10 cellular contexts compared by ENCODE assay signal in genomic region chr1:3727042-3727824, GRCh38. TPM values are rescaled to one million over a fixed set of nuclear protein-coding genes. Genes with fewer than 3 reads are reported as not detected.
DNase-seq lines count a peak whose midpoint lies in the region; ATAC-seq, FAIRE-seq and TF ChIP-seq lines count a peak whose summit lies in the region.
"Had no signal": no experiment of that assay in that cellular context is flagged by ENCODE, and none has a peak within 500 bp of the region (broad histone marks: within the 10 kb centered on the region; RNA-seq: fewer than 3 reads in every experiment).

No MANE protein-coding gene starts in this region.

- peaks cover 0 to 52% of the 10 kb centered on the region in 2 experiments; a peak in 2 of 5 replicates for H3K4me1 ChIP-seq in K562 (replicated peaks in 1 of 2; ENCODE audit: control insufficient read depth in 2 of 2, insufficient read depth in 2 of 2, low read length in 2 of 2)

- TF ChIP-seq CTCF in K562 (IDR thresholded peaks at IDR 0.05 in 2 of 3, conservative IDR thresholded peaks at IDR 0.05 in 1 of 3; ENCODE audit: insufficient read depth in 2 of 3, low read depth in 1 of 3, low read length in 3 of 3), result peak; percentile 79 to 91 (median 83)

- in situ Hi-C loops in K562 (cut with MboI), result no loop called here

- peak; percentile 92 for ATAC-seq in K562
- ATAC-seq in HG03457 (IDR thresholded peaks at IDR 0.05; ENCODE audit: unreplicated experiment), result no peak

- CTCF ChIA-PET in K562 (lab: Yijun Ruan, JAX; ENCODE audit: low intra/inter-chr PET ratio), result no interaction called here

- POLR2A ChIA-PET in K562 (lab: Yijun Ruan, JAX), result interaction anchor here (0.6 to 0.9 kb wide), 3 partner anchors 8 to 171 kb away, joined by 3 to 5 read pairs (median 4); no protein-coding TSS in a partner anchor

- H3K4me3 ChIP-seq in K562, result no peak overlapping the region
- H3K4me3 ChIP-seq: thoracic aorta had no signal

- WGBS in K562 (ENCODE audit: insufficient coverage, low coverage, missing lambda C conversion rate), result 12% methylated on average over 34 of the region's 37 CpGs

- H4K20me1 ChIP-seq in K562 (replicated peaks; ENCODE audit: control insufficient read depth, insufficient read depth, low read length), result peaks cover 13% of the 10 kb centered on the region

- no peak for TF ChIP-seq EP300 in Ishikawa (IDR thresholded peaks at IDR 0.05; ENCODE audit: borderline replicate concordance)
- TF ChIP-seq EP300 in K562 (IDR thresholded peaks at IDR 0.05; ENCODE audit: low read length), result no peak

- no peak for TF ChIP-seq POLR2A in K562 (conservative IDR thresholded peaks at IDR 0.05)

- H2AFZ ChIP-seq in K562 (ENCODE audit: low read depth, low read length), result peak overlapping the region; percentile 44; the same call in 1 of the 2 replicates

- peak; percentile 38; the same call in 1 of the 2 replicates for TF ChIP-seq RAD21 in Ishikawa (IDR thresholded peaks at IDR 0.05; ENCODE audit: low read depth)
- TF ChIP-seq RAD21 in K562 (CRISPR knock-in tag; conservative IDR thresholded peaks at IDR 0.05 in 1 of 2, IDR thresholded peaks at IDR 0.05 in 1 of 2), result peak; percentile 23 to 64; a peak in 3 of 4 replicates

- BruUV-seq in K562 (replicated peaks; lab: Mats Ljungman, UMichigan), result no TSS peak

- no peaks in the 10 kb centered on the region for H3K79me2 ChIP-seq in K562 (ENCODE audit: control insufficient read depth, insufficient read depth, low read length)

- H3K27ac ChIP-seq in K562 (ENCODE audit: extremely low read depth, low read depth, low read length), result no peak overlapping the region
- H3K27ac ChIP-seq: thoracic aorta had no signal

- peak overlapping the region in 1 of 2 experiments; percentile 54; a peak in 1 of 4 replicates for H3K9ac ChIP-seq in K562 (ENCODE audit: insufficient read depth in 1 of 2, low read depth in 2 of 2, low read length in 2 of 2)

- peaks cover 13 to 45% of the 10 kb centered on the region in 2 experiments; a peak in 4 of 5 replicates for H3K27me3 ChIP-seq in K562 (ENCODE audit: control insufficient read depth in 2 of 2, insufficient read depth in 2 of 2, low read length in 2 of 2)

- H3K36me3 ChIP-seq in K562 (ENCODE audit: control insufficient read depth, insufficient read depth, low read length), result no peaks in the 10 kb centered on the region
- H3K36me3 ChIP-seq: thoracic aorta had no signal

- peaks cover 3% of the 10 kb centered on the region for H3K9me1 ChIP-seq in K562 (ENCODE audit: control insufficient read depth, insufficient read depth, low read length)

- peak; percentile 87 for FAIRE-seq in K562 (lab: Jason Lieb, UNC)

- no peak overlapping the region for H3K4me2 ChIP-seq in K562 (ENCODE audit: insufficient read depth, low read length)

- H3K9me3 ChIP-seq in K562 (replicated peaks; ENCODE audit: control insufficient read depth, insufficient read depth, low read depth, low read length), result no peaks in the 10 kb centered on the region
- H3K9me3 ChIP-seq: thoracic aorta had no signal

- DNase-seq in Daoy (ENCODE audit: low read depth), result peak; percentile 74
- DNase-seq in K562 (ENCODE audit: extremely low read depth in 1 of 4, low spot score in 3 of 4), result peak; percentile 80 to 88 (median 84)
- peak; percentile 59 for DNase-seq in midbrain (lab: John Stamatoyannopoulos, UW)
- DNase-seq in putamen (ENCODE audit: low spot score), result no peak
- DNase-seq in NCI-H2029 treated with DMSO at 0.1 percent for 48 hours (lab: John Stamatoyannopoulos, UW), result no peak
- DNase-seq in stimulated activated naive CD4-positive, alpha-beta T cell (lab: John Stamatoyannopoulos, UW), result no peak
- DNase-seq: natural killer cell had no signal

- intact Hi-C loops in K562 (cut with micrococcal nuclease), result no loop called here

TF ChIP-seq in Ishikawa, 13 proteins besides CTCF, POLR2A, EP300 and RAD21 (continues in another document):
- TF ChIP-seq TAF1 (IDR thresholded peaks at IDR 0.05; ENCODE audit: low read depth) (no peak), USF1 (IDR thresholded peaks at IDR 0.05) (no peak), NFIC (IDR thresholded peaks at IDR 0.05) (no peak), YY1 (IDR thresholded peaks at IDR 0.05; ENCODE audit: low read depth) (no peak), FOXM1 (IDR thresholded peaks at IDR 0.05; ENCODE audit: borderline replicate concordance, low read depth) (no peak), EGR1 (IDR thresholded peaks at IDR 0.05) (no peak)

TF ChIP-seq in K562, 482 proteins besides CTCF, POLR2A, EP300 and RAD21 (continues in another document):
- TF ChIP-seq UBTF (IDR thresholded peaks at IDR 0.05; ENCODE audit: borderline replicate concordance in 1 of 2, low read depth in 2 of 2, low read length in 2 of 2) (0 out of 4 replicates have a peak, but pooled peaks of 1 of the 2 experiments have one; percentile 39), CREM (IDR thresholded peaks at IDR 0.05; ENCODE audit: low read depth) (peak; percentile 7; the same call in 1 of the 2 replicates), RCOR1 (IDR thresholded peaks at IDR 0.05; ENCODE audit: borderline replicate concordance in 1 of 2, low read depth in 2 of 2, low read length in 2 of 2) (0 out of 4 replicates have a peak, but pooled peaks of 1 of the 2 experiments have one; percentile 36), CTBP1 (IDR thresholded peaks at IDR 0.05; ENCODE audit: borderline replicate concordance) (peak; percentile 54; the same call in 1 of the 2 replicates), ZNF431 (CRISPR knock-in tag; IDR thresholded peaks at IDR 0.05) (0 out of 2 replicates have a peak, but pooled peaks have one; percentile 16), KLF16 (IDR thresholded peaks at IDR 0.05) (0 out of 2 replicates have a peak, but pooled peaks have one; percentile 26)

RNA-seq across cellular contexts. Expression of gene CCDC27, which starts 25.0 kb away (rescaled TPM):
- not detected in 2 replicates for total RNA-seq in Daoy (2014; rRNA removed; shearing (Covaris generic))
- not detected in 2 replicates for total RNA-seq in K562 (2011; cell fraction: chromatin; rRNA removed; ENCODE audit: low replicate concordance)
- total RNA-seq in K562 (2011; cell fraction: nucleolus; rRNA removed), result not detected in 2 replicates
- not detected in 2 replicates for total RNA-seq in K562 (2011; cell fraction: nucleoplasm; rRNA removed)
- not detected in 2 replicates for total RNA-seq in K562 (2014; rRNA removed)
- total RNA-seq in K562 (2014; rRNA removed; fragmentation: Illumina TruSeq; extraction: Trizol), result 0.04 TPM in 1 of 2 replicates, not detected in the other
- not detected in 2 replicates for total RNA-seq in K562 (2015; rRNA removed; fragmentation: Illumina TruSeq; extraction: Trizol)
- total RNA-seq in K562 (2021), result not detected in 2 replicates
- polyA plus RNA-seq in K562 (2011; rRNA removed), result not detected in 2 replicates
- not detected in 2 replicates for polyA plus RNA-seq in K562 (2011; cell fraction: cytosol; rRNA removed)
- polyA plus RNA-seq in K562 (2011; cell fraction: nucleus; rRNA removed), result not detected in 2 replicates
- 0.05 TPM in 1 of 2 replicates, not detected in the other for polyA plus RNA-seq in K562 (2012)
- polyA plus RNA-seq in K562 (2014; fragmentation: Illumina TruSeq; extraction: Trizol), result not detected in 2 replicates
- polyA plus RNA-seq in K562 (2014; fragmentation: Nextera tagmentation; extraction: Ambion mirVana), result under 1 TPM in 1 of 2 experiments, not detected in 1; 0.01 TPM
- not detected in 2 replicates for polyA plus RNA-seq in K562 (2014; rRNA removed)
- polyA minus RNA-seq in K562 (2011; rRNA and poly(A)+ RNA removed), result not detected in 2 replicates
- polyA minus RNA-seq in K562 (2011; cell fraction: cytosol; rRNA and poly(A)+ RNA removed), result not detected in 2 replicates
- not detected in 2 replicates for polyA minus RNA-seq in K562 (2011; cell fraction: nucleus; rRNA and poly(A)+ RNA removed)
- total RNA-seq: natural killer cell, thoracic aorta had no signal

RNA-seq across cellular contexts. Expression of gene SMIM1, which starts 45.3 kb away (rescaled TPM):
- not detected in 2 replicates for total RNA-seq in Daoy (2014; rRNA removed; shearing (Covaris generic))
- 5.3 and 30.5 TPM in 2 replicates for total RNA-seq in K562 (2011; cell fraction: chromatin; rRNA removed; ENCODE audit: low replicate concordance)
- total RNA-seq in K562 (2011; cell fraction: nucleolus; rRNA removed), result 40.4 and 40.7 TPM in 2 replicates
- total RNA-seq in K562 (2011; cell fraction: nucleoplasm; rRNA removed), result 9.1 and 19.0 TPM in 2 replicates
- total RNA-seq in K562 (2014; rRNA removed) (85.6 and 123 TPM in 2 replicates), K562 (2014; rRNA removed; fragmentation: Illumina TruSeq; extraction: Trizol) (1.8 and 2.3 TPM in 2 replicates), K562 (2015; rRNA removed; fragmentation: Illumina TruSeq; extraction: Trizol) (31.5 and 44.3 TPM in 2 replicates), K562 (2021) (125 and 150 TPM in 2 replicates)
- polyA plus RNA-seq in K562 (2011; rRNA removed) (9.2 and 18.1 TPM in 2 replicates), K562 (2014; fragmentation: Illumina TruSeq; extraction: Trizol) (5.0 and 24.5 TPM in 2 replicates), K562 (2014; fragmentation: Nextera tagmentation; extraction: Ambion mirVana) (10 to 100 TPM; 11.1 to 24.3 TPM), K562 (2014; rRNA removed) (60.6 and 93.3 TPM in 2 replicates)
- 36.5 and 175 TPM in 2 replicates for polyA plus RNA-seq in K562 (2011; cell fraction: cytosol; rRNA removed)
- 13.1 and 20.5 TPM in 2 replicates for polyA plus RNA-seq in K562 (2011; cell fraction: nucleus; rRNA removed)
- polyA plus RNA-seq in K562 (2012), result 41.4 and 55.0 TPM in 2 replicates
- polyA minus RNA-seq in K562 (2011; rRNA and poly(A)+ RNA removed), result 1.9 and 3.0 TPM in 2 replicates
- polyA minus RNA-seq in K562 (2011; cell fraction: cytosol; rRNA and poly(A)+ RNA removed), result 41.1 and 43.1 TPM in 2 replicates
- 43.8 and 48.5 TPM in 2 replicates for polyA minus RNA-seq in K562 (2011; cell fraction: nucleus; rRNA and poly(A)+ RNA removed)

Comparison
In these comparisons a context has a peak if more than half of its experiments do, and no peak if none do; other contexts are left out.
1. DNase-seq: peak in Daoy (single experiment), K562 (4 of 4) and midbrain (single experiment); none in putamen (single experiment), NCI-H2029 treated with DMSO at 0.1 percent for 48 hours (single experiment) and stimulated activated naive CD4-positive, alpha-beta T cell (0 of 6).